In the genomic region with DNA sequence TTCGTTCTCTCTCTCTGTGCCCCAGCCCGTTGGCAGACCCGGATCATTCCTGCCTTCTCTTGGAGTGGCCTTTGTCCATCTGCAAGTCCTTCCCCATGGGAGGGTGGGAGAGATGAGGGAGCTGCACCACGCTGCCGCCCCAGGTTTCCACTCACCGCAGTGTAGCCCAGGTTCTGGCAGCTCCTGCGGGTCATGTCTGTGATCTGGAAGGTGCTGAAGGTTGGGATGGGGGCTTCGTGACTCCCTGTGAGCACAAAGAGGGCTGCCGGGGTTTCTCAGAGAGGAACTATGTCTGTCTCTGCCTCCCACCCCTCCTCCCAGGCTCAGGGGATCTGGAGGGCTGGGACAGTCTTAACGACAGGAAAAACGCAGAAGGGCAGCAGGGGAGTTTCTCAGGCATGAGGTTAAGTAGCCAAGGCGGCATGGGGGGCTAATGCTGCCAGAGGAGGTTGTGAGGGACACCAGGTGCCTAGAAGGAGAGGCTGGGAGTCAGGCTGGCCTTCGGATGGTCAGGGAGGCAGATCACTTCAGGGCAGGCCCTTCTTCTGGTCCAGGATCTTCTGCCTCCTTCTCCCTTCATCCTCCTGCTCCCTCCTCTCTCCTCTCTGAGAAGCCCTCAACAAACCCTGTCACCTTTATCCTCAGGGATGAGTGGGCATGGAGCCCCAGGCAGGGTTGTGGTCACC, we compare ENCODE assay signal across 1 cellular context.
TF ChIP-seq lines count a peak whose summit lies in the region.

No MANE protein-coding gene starts in this region.

TF ChIP-seq in K562, 482 proteins besides CTCF, POLR2A, EP300 and RAD21:
- TF ChIP-seq SETDB1 (IDR thresholded peaks at IDR 0.05; ENCODE audit: low read length) (no peak), ZFX (CRISPR knock-in tag; IDR thresholded peaks at IDR 0.05) (peak; percentile 40; the same call in 1 of the 2 replicates), ZC3H4 (CRISPR knock-in tag; IDR thresholded peaks at IDR 0.05; ENCODE audit: borderline replicate concordance) (0 out of 2 replicates have a peak, but pooled peaks have one; percentile 58)
